In the genomic region with DNA sequence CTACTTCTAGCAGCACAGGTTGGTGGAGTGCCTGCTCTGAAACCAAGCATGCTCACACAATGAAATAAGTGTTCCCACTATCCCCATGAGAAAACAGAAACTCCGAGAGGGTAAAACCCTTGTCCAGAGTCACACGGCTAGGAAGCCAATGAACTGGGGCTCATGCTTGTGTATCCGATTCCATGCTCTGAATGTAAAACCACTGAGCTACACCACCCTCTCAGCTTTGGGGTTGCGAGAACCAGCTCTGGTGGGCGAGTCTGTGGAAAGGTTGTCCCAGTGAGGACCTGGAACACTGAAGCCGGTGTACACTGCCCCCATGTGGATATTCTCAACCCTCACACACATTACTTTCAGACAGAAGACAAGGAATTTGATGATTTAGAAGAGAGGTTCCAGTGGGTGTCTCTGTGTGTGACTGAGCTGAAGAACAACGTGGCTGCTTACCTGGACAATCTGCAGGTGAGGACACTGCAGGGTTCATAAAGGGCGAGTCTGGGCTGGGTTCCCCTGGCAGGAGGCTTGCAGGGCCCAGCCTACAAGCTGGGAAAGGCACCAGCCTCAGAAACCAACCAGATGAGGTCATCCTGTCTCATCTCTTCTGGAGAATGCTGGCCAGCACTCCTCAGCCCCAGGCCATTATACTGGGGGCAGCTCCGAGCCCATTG, we compare ENCODE assay signal across 8 cellular contexts. TPM values are rescaled to one million over a fixed set of nuclear protein-coding genes. Genes with fewer than 3 reads are reported as not detected.
DNase-seq lines count a peak whose midpoint lies in the region; ATAC-seq and TF ChIP-seq lines count a peak whose summit lies in the region.

No MANE protein-coding gene starts in this region.

- H3K4me2 ChIP-seq in Karpas-422 (ENCODE audit: low read depth, low read length, poor library complexity, severe bottlenecking), result peak overlapping the region; percentile 47

- intact Hi-C loops in mucosa of descending colon (cut with DNase I, micrococcal nuclease), result no loop called here

- no peaks in the 10 kb centered on the region for H4K20me1 ChIP-seq in Karpas-422 (ENCODE audit: insufficient read depth, low read depth, low read length)

- ATAC-seq in GM21367 (IDR thresholded peaks at IDR 0.05; ENCODE audit: unreplicated experiment) (peak; percentile 48), mucosa of descending colon (peak; percentile 81), GM18505 (IDR thresholded peaks at IDR 0.05; ENCODE audit: unreplicated experiment) (no peak)

- H3K4me1 ChIP-seq in Karpas-422 (ENCODE audit: low read length) (peaks cover 48% of the 10 kb centered on the region), mucosa of descending colon (ENCODE audit: low read depth) (peaks cover 6% of the 10 kb centered on the region)

- DNase-seq in NCI-H2029 (lab: John Stamatoyannopoulos, UW) (peak; percentile 37), NCI-H2029 treated with DMSO at 0.1 percent for 48 hours (lab: John Stamatoyannopoulos, UW) (no peak), Karpas-422 (peak; percentile 93), SW 1271 (lab: John Stamatoyannopoulos, UW) (peak; percentile 31 to 76), epidermal melanocyte (ENCODE audit: insufficient read length, low spot score) (peak; percentile 47), mucosa of descending colon (peak in 1 of 3 donors; percentile 60)

- no peaks in the 10 kb centered on the region for H3K27me3 ChIP-seq in Karpas-422 (ENCODE audit: low read length)

- no peaks in the 10 kb centered on the region for H3K79me2 ChIP-seq in Karpas-422 (ENCODE audit: low read length)

- H3K9me2 ChIP-seq in Karpas-422 (replicated peaks; ENCODE audit: insufficient read depth, low read length), result no peaks in the 10 kb centered on the region

- TF ChIP-seq POLR2A in GM18505 (IDR thresholded peaks at IDR 0.05; ENCODE audit: borderline replicate concordance, extremely low read depth, insufficient read depth, insufficient read length), result no peak

- H3K4me3 ChIP-seq in Karpas-422 (ENCODE audit: low read length) (peak overlapping the region; percentile 17; the same call in 1 of the 2 replicates), mucosa of descending colon (no peak overlapping the region)

- H3K36me3 ChIP-seq in Karpas-422 (ENCODE audit: insufficient read depth, low read length), result peaks cover 62% of the 10 kb centered on the region
- no peaks in the 10 kb centered on the region for H3K36me3 ChIP-seq in mucosa of descending colon (ENCODE audit: low read depth)

- H3K9me3 ChIP-seq in Karpas-422 (ENCODE audit: low read length) (no peaks in the 10 kb centered on the region), mucosa of descending colon (no peaks in the 10 kb centered on the region)

- TF ChIP-seq CTCF in mucosa of descending colon (IDR thresholded peaks at IDR 0.05), result peak; percentile 25

- H3K9ac ChIP-seq in Karpas-422 (ENCODE audit: low read length), result peak overlapping the region; percentile 55

- H3K27ac ChIP-seq in Karpas-422 (ENCODE audit: low read length), result peak overlapping the region; percentile 89

- no peak overlapping the region for H2AFZ ChIP-seq in Karpas-422 (ENCODE audit: low read length)

RNA-seq across cellular contexts. Expression of a gene that starts 37.4 kb away (rescaled TPM):
- total RNA-seq in Karpas-422 (2014; rRNA removed; shearing (Covaris generic); ENCODE audit: low replicate concordance), result 17.0 and 30.0 TPM in 2 replicates
- total RNA-seq in mucosa of descending colon, result 10 to 100 TPM; 13.4 to 35.0 (median 24.6) TPM
